Comparison of ENCODE assay signal across 18 cellular contexts in genomic region chr6:44504321-44504761, GRCh38.
"Had no signal": no experiment of that assay in that cellular context is flagged by ENCODE, and none has a peak within 500 bp of the region (broad histone marks: within the 10 kb centered on the region; RNA-seq: fewer than 3 reads in every experiment).

No MANE protein-coding gene starts in this region.

- H2AFZ ChIP-seq: hepatocyte had no signal

- ATAC-seq: natural killer cell treated with Interleukin-12 subunit alpha and Interleukin-12 subunit beta and Interleukin-15 and Interleukin-18, amount 100 ng/mL, for 72 hours; right lobe of liver; SK-N-SH treated with all-trans-retinoic acid at 6 μM for 48 hours; stimulated activated naive CD8-positive, alpha-beta T cell treated with anti-CD3 and anti-CD28 coated beads, Interleukin-15, Interleukin-2, amounts not matched to agents 100 U/mL and 50 U/mL, for 24 hours had no signal

- H3K27ac ChIP-seq: hepatocyte, prostate gland, right lobe of liver had no signal

- H3K4me1 ChIP-seq: prostate gland, right lobe of liver had no signal

- H3K27me3 ChIP-seq: hepatocyte, right lobe of liver had no signal

- H3K79me2 ChIP-seq: hepatocyte had no signal

- H3K36me3 ChIP-seq: prostate gland, right lobe of liver had no signal

- DNase-seq: activated CD4-positive, alpha-beta T cell treated with anti-CD3 and anti-CD28 coated beads, Interleukin-2, amount 50 U/mL, for 48 hours; activated CD4-positive, CD25-positive, alpha-beta regulatory T cell treated with anti-CD3 and anti-CD28 coated beads, Interleukin-2, amount 50 U/mL, for 72 hours; activated gamma-delta T cell; activated T-cell treated with anti-CD3 and anti-CD28 coated beads, Interleukin-2, amount 50 U/mL, for 24 hours; anterior cingulate cortex; erythroblast; kidney; nucleus accumbens; right lobe of liver; stimulated activated naive CD8-positive, alpha-beta T cell treated with anti-CD3 and anti-CD28 coated beads, Interleukin-15, Interleukin-2, amounts not matched to agents 100 U/mL and 50 U/mL, for 24 hours; T-helper 1 cell; T1000; trophoblast cell had no signal

- H3K9me3 ChIP-seq: prostate gland, right lobe of liver had no signal

- H3K4me2 ChIP-seq: hepatocyte, smooth muscle cell had no signal

- H3K4me3 ChIP-seq: hepatocyte, prostate gland, right lobe of liver, smooth muscle cell had no signal
